Comparison of ENCODE assay signal across 8 cellular contexts in the genomic region with DNA sequence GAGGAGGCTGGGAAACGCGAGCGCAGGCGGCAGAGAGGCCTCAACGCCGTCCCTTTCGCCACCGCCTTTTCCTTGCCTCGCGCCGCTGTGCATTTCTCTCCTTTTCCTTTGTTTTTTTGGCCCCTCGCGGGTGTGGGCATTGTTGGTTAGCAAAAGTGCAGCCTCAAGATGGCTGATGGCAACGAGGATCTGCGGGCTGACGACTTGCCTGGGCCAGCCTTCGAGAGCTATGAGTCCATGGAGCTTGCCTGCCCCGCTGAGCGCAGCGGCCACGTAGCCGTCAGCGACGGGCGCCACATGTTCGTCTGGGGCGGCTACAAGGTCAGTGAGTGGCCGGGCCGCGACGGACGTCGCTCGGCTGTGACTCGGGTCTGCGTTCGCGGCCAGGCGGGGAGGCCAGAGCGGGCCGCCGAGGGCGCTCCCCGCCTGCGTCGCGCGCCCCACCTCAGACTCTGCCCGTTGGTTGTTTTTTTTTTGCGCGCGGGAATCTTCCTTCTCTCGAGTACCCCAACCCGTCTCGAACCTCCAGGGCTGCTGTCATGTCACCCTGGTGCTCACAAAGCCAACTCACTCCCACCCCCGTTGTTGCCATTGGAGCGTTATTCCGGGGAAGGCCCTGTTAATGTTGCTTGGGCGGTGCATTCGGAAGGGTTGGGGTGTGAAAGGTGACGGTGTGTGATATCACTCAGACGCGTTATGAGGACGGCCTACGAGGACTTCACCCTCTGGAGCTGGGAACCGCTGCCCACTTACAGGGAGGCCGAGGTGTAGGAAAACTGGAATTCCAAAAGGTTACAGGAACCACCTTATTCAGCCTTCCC. TPM values are rescaled to one million over a fixed set of nuclear protein-coding genes. Genes with fewer than 3 reads are reported as not detected.
DNase-seq lines count a peak whose midpoint lies in the region; FAIRE-seq and TF ChIP-seq lines count a peak whose summit lies in the region.

No MANE protein-coding gene starts in this region.

- intact Hi-C loops in breast epithelium (cut with DNase I; ENCODE audit: low total_unique reads): loop anchor here (5.0 kb wide), 1 partner anchor 146 kb away; the partner anchor contains the start of genes MGAT2 and RPL36AL

- no peaks in the 10 kb centered on the region for H3K27me3 ChIP-seq in breast epithelium

- no peaks in the 10 kb centered on the region for H3K9me3 ChIP-seq in breast epithelium

- FAIRE-seq in H54 (lab: Jason Lieb, UNC): peak; percentile 93

- H3K27ac ChIP-seq in VCaP: peak overlapping the region; percentile 97
- peak overlapping the region; percentile 93 to 98 for H3K27ac ChIP-seq in breast epithelium

- peak; percentile 28 for DNase-seq in GM04504 (ENCODE audit: low read depth)
- peak; percentile 28 for DNase-seq in H54 (ENCODE audit: insufficient read length, low spot score)
- DNase-seq in LoVo (ENCODE audit: low spot score): peak; percentile 53
- peak; percentile 50 to 57 for DNase-seq in breast epithelium (ENCODE audit: low spot score in 2 of 2)
- DNase-seq in inferior parietal cortex (ENCODE audit: extremely low spot score): peak; percentile 39
- peak; percentile 55 to 69 for DNase-seq in stimulated activated CD4-positive, alpha-beta T cell treated with anti-CD3 and anti-CD28 coated beads, Interleukin-12 subunit alpha, Interleukin-12 subunit beta, amount 100 ng/mL, for 24 hours (ENCODE audit: low read depth in 2 of 2)
- DNase-seq in amniotic stem cell (lab: John Stamatoyannopoulos, UW): no peak

- no peak for TF ChIP-seq CTCF in VCaP (conservative IDR thresholded peaks at IDR 0.05)
- no peak for TF ChIP-seq CTCF in breast epithelium (IDR thresholded peaks at IDR 0.05)

- peak overlapping the region; percentile 81 to 98 (median 97) for H3K4me3 ChIP-seq in breast epithelium

- H3K4me1 ChIP-seq in breast epithelium: no peaks in the 10 kb centered on the region

- no peaks in the 10 kb centered on the region for H3K36me3 ChIP-seq in breast epithelium

- TF ChIP-seq POLR2A in H54 (IDR thresholded peaks at IDR 0.05; ENCODE audit: low read depth, low read length) (no peak; the same call in 1 of the 2 replicates), breast epithelium (IDR thresholded peaks at IDR 0.05) (no peak)

RNA-seq across cellular contexts. Expression of gene KLHDC2, which starts 0.6 kb away (rescaled TPM):
- 100 to 1,000 TPM in 1 of 3 donors, 10 to 100 TPM in 2; 74.4 to 107 (median 88.5) TPM for total RNA-seq in breast epithelium
